In the genomic region with DNA sequence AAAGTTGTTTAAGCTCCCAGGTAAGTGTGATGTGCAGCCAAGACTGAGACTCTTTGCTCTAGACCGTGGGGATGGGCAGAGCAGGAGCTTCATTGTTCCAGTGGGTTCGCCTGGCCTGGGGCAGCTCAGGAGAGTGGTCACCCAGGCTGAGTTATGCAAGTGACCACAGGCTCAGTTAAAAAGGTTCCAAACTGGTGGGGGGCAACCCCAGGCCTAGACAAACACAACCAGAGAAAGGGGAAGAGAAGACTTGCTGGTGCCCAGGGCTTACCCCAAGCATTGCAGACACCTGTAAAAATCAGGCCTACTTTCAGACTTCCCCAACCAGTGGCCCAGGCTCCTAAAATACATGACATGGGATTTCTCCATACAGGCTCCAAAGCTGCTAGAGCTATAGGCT, we compare ENCODE assay signal across 18 cellular contexts. TPM values are rescaled to one million over a fixed set of nuclear protein-coding genes. Genes with fewer than 3 reads are reported as not detected.
DNase-seq lines count a peak whose midpoint lies in the region; ATAC-seq and TF ChIP-seq lines count a peak whose summit lies in the region.
"Had no signal": no experiment of that assay in that cellular context is flagged by ENCODE, and none has a peak within 500 bp of the region (broad histone marks: within the 10 kb centered on the region; RNA-seq: fewer than 3 reads in every experiment).

No MANE protein-coding gene starts in this region.

- peaks cover 34% of the 10 kb centered on the region for H3F3A ChIP-seq in MM.1S (ENCODE audit: insufficient read depth, low read length)
- peaks cover 4% of the 10 kb centered on the region for H3F3A ChIP-seq in neural progenitor cell (ENCODE audit: low read depth)

- no TSS peak for BruUV-seq in Caco-2 (replicated peaks; lab: Mats Ljungman, UMichigan)

- H3K9me3 Mint-ChIP-seq in Caco-2 (ENCODE audit: unreplicated experiment) (no peaks in the 10 kb centered on the region), chondrocyte (ENCODE audit: low read depth) (no peaks in the 10 kb centered on the region), neural progenitor cell (peaks cover 24% of the 10 kb centered on the region)
- H3K9me3 Mint-ChIP-seq in stimulated activated memory B cell treated with anti-CD40 and anti-IgM and Interleukin-4, amounts not matched to agents 10 μg/mL and 1 μg/mL and 100 μg/mL, for 72 hours: peaks cover 11% of the 10 kb centered on the region

- H3K9ac ChIP-seq in MM.1S (ENCODE audit: low read length) (peak overlapping the region; percentile 48; the same call in 1 of the 2 replicates), neural progenitor cell (no peak overlapping the region)

- peak; percentile 36 for ATAC-seq in stimulated activated memory B cell treated with anti-CD40 and anti-IgM and Interleukin-4, amounts not matched to agents 10 μg/mL and 1 μg/mL and 100 μg/mL, for 72 hours
- ATAC-seq in GM21381 (IDR thresholded peaks at IDR 0.05; ENCODE audit: unreplicated experiment): no peak
- ATAC-seq: activated CD8-positive, alpha-beta T cell treated with anti-CD3 and anti-CD28 coated beads, Interleukin-2, amount 10 ng/mL, durations not matched to agents 7 days and 5 days had no signal

- H3K4me3 ChIP-seq in Caco-2 (ENCODE audit: low read depth, low read length) (no peak overlapping the region), MM.1S (ENCODE audit: low read length) (no peak overlapping the region), neural progenitor cell (no peak overlapping the region)

- H3K9me3 ChIP-seq in Caco-2 (no peaks in the 10 kb centered on the region), MM.1S (replicated peaks; ENCODE audit: insufficient read depth, low read length) (no peaks in the 10 kb centered on the region), neural progenitor cell (ENCODE audit: low read depth) (no peaks in the 10 kb centered on the region)
- H3K9me3 ChIP-seq: neutrophil had no signal

- no peaks in the 10 kb centered on the region for H3K27me3 Mint-ChIP-seq in Caco-2 (ENCODE audit: insufficient read depth, unreplicated experiment)
- no peaks in the 10 kb centered on the region for H3K27me3 Mint-ChIP-seq in chondrocyte (ENCODE audit: low read depth)
- no peaks in the 10 kb centered on the region for H3K27me3 Mint-ChIP-seq in stimulated activated memory B cell treated with anti-CD40 and anti-IgM and Interleukin-4, amounts not matched to agents 10 μg/mL and 1 μg/mL and 100 μg/mL, for 72 hours
- no peaks in the 10 kb centered on the region for H3K27me3 Mint-ChIP-seq in neural progenitor cell (ENCODE audit: insufficient read depth, low read depth)

- intact Hi-C loops in Caco-2 (cut with micrococcal nuclease; ENCODE audit: unreplicated experiment): no loop called here

- POLR2A ChIA-PET in Caco-2 (lab: Charles Lee): no interaction called here

- no peak overlapping the region for H2AFZ ChIP-seq in MM.1S (ENCODE audit: low read length)
- no peak overlapping the region for H2AFZ ChIP-seq in neural progenitor cell (replicated peaks)

- peaks cover 97% of the 10 kb centered on the region for H3K79me2 ChIP-seq in MM.1S (ENCODE audit: low read length)
- peaks cover 80% of the 10 kb centered on the region for H3K79me2 ChIP-seq in neural progenitor cell (ENCODE audit: low read depth)

- peak overlapping the region; percentile 82; the same call in 1 of the 2 replicates for H3K27ac ChIP-seq in MM.1S (ENCODE audit: low read length)
- H3K27ac ChIP-seq in neural progenitor cell: no peak overlapping the region
- H3K27ac ChIP-seq: neutrophil had no signal

- H3K4me1 ChIP-seq in Caco-2 (peaks cover 68% of the 10 kb centered on the region), MM.1S (ENCODE audit: low read length) (peaks cover 56% of the 10 kb centered on the region), neural progenitor cell (peaks cover 31% of the 10 kb centered on the region)

- CTCF ChIA-PET in Caco-2 (lab: Charles Lee): no interaction called here

- H3K9me2 ChIP-seq in MM.1S (replicated peaks; ENCODE audit: insufficient read depth, low read length): no peaks in the 10 kb centered on the region

- H3K36me3 ChIP-seq in Caco-2 (ENCODE audit: control insufficient read depth, insufficient read depth, low read length): peaks cover 4% of the 10 kb centered on the region; the same call in 1 of the 2 replicates
- peaks cover 14% of the 10 kb centered on the region for H3K36me3 ChIP-seq in MM.1S (replicated peaks; ENCODE audit: insufficient read depth, low read length)
- no peaks in the 10 kb centered on the region for H3K36me3 ChIP-seq in neural progenitor cell
- H3K36me3 ChIP-seq: neutrophil had no signal

- H3K4me2 ChIP-seq in MM.1S (ENCODE audit: low read depth, low read length) (peak overlapping the region; percentile 69), neural progenitor cell (no peak overlapping the region)

- no peaks in the 10 kb centered on the region for H3K27me3 ChIP-seq in Caco-2 (replicated peaks; ENCODE audit: control insufficient read depth, insufficient read depth, low read length)
- H3K27me3 ChIP-seq in MM.1S (replicated peaks; ENCODE audit: insufficient read depth, low read length): no peaks in the 10 kb centered on the region
- no peaks in the 10 kb centered on the region for H3K27me3 ChIP-seq in neural progenitor cell
- H3K27me3 ChIP-seq: neutrophil had no signal

- H3K4me1 Mint-ChIP-seq in Caco-2 (ENCODE audit: low read depth, unreplicated experiment) (peaks cover 60% of the 10 kb centered on the region), chondrocyte (ENCODE audit: low read depth) (peaks cover 40% of the 10 kb centered on the region), neural progenitor cell (peaks cover 38% of the 10 kb centered on the region)
- peaks cover 25% of the 10 kb centered on the region for H3K4me1 Mint-ChIP-seq in stimulated activated memory B cell treated with anti-CD40 and anti-IgM and Interleukin-4, amounts not matched to agents 10 μg/mL and 1 μg/mL and 100 μg/mL, for 72 hours

- peaks cover 5% of the 10 kb centered on the region; the same call in 1 of the 2 replicates for H4K20me1 ChIP-seq in MM.1S (ENCODE audit: insufficient read depth, low read length)
- no peaks in the 10 kb centered on the region for H4K20me1 ChIP-seq in neural progenitor cell (ENCODE audit: low read depth)

- peaks cover 42% of the 10 kb centered on the region for H3K36me3 Mint-ChIP-seq in Caco-2 (ENCODE audit: insufficient read depth, unreplicated experiment)
- H3K36me3 Mint-ChIP-seq in chondrocyte (ENCODE audit: low read depth): peaks cover 25% of the 10 kb centered on the region
- H3K36me3 Mint-ChIP-seq in stimulated activated memory B cell treated with anti-CD40 and anti-IgM and Interleukin-4, amounts not matched to agents 10 μg/mL and 1 μg/mL and 100 μg/mL, for 72 hours: peaks cover 37% of the 10 kb centered on the region
- peaks cover 39% of the 10 kb centered on the region for H3K36me3 Mint-ChIP-seq in neural progenitor cell

- H3K27ac Mint-ChIP-seq in Caco-2 (ENCODE audit: unreplicated experiment) (peak overlapping the region; percentile 48), chondrocyte (ENCODE audit: unreplicated experiment) (peak overlapping the region; percentile 99), neural progenitor cell (no peak overlapping the region)
- no peak overlapping the region for H3K27ac Mint-ChIP-seq in stimulated activated memory B cell treated with anti-CD40 and anti-IgM and Interleukin-4, amounts not matched to agents 10 μg/mL and 1 μg/mL and 100 μg/mL, for 72 hours
- H3K27ac Mint-ChIP-seq: activated CD8-positive, alpha-beta T cell treated with anti-CD3 and anti-CD28 coated beads, Interleukin-2, amount 10 ng/mL, durations not matched to agents 7 days and 5 days; activated T-helper 1 cell treated with anti-CD3 and anti-CD28 coated beads, Interleukin-12 subunit alpha, Interleukin-12 subunit beta, Interleukin-2, Interleukin-4 antibody, amounts not matched to agents 30 ng/mL and 10 ng/mL and 1 ng/mL, durations not matched to agents 14 hours and 24 hours and 36 hours had no signal

- no peak overlapping the region for H3K4me3 Mint-ChIP-seq in Caco-2 (ENCODE audit: unreplicated experiment)
- no peak overlapping the region for H3K4me3 Mint-ChIP-seq in chondrocyte (ENCODE audit: unreplicated experiment)
- no peak overlapping the region for H3K4me3 Mint-ChIP-seq in stimulated activated memory B cell treated with anti-CD40 and anti-IgM and Interleukin-4, amounts not matched to agents 10 μg/mL and 1 μg/mL and 100 μg/mL, for 72 hours
- no peak overlapping the region for H3K4me3 Mint-ChIP-seq in neural progenitor cell
- H3K4me3 Mint-ChIP-seq: activated CD8-positive, alpha-beta T cell treated with anti-CD3 and anti-CD28 coated beads, Interleukin-2, amount 10 ng/mL, durations not matched to agents 7 days and 5 days; activated T-helper 1 cell treated with anti-CD3 and anti-CD28 coated beads, Interleukin-12 subunit alpha, Interleukin-12 subunit beta, Interleukin-2, Interleukin-4 antibody, amounts not matched to agents 30 ng/mL and 10 ng/mL and 1 ng/mL, durations not matched to agents 14 hours and 24 hours and 36 hours had no signal

- TF ChIP-seq CTCF in Caco-2 (IDR thresholded peaks at IDR 0.05; ENCODE audit: insufficient read depth in 1 of 2, low read depth in 1 of 2, low read length in 1 of 2, severe bottlenecking in 1 of 2, unreplicated experiment in 1 of 2) (no peak), MM.1S (IDR thresholded peaks at IDR 0.05; ENCODE audit: low read length) (no peak), chondrocyte (IDR thresholded peaks at IDR 0.05) (no peak), neural progenitor cell (IDR thresholded peaks at IDR 0.05) (no peak)

- DNase-seq in Caco-2 (no peak), MM.1S (no peak), chondrocyte (ENCODE audit: low spot score) (no peak), neural progenitor cell (ENCODE audit: low spot score) (no peak), DMS79 treated with DMSO at 0.1 percent for 48 hours (lab: John Stamatoyannopoulos, UW) (no peak), putamen (ENCODE audit: low spot score) (no peak)
- DNase-seq: activated CD8-positive, alpha-beta T cell treated with anti-CD3 and anti-CD28 coated beads, Interleukin-2, amount 10 ng/mL, durations not matched to agents 7 days and 5 days; AML-193; cortex of kidney; erythroblast; islet precursor cell; KG1; NCI-H1436; stimulated activated CD4-positive, alpha-beta T cell treated with anti-CD3 and anti-CD28 coated beads, Interleukin-4, amount 100 ng/mL, for 24 hours had no signal

RNA-seq across cellular contexts. Expression of a gene that starts 21.6 kb away (rescaled TPM):
- total RNA-seq in Caco-2 (2022) (106 and 123 TPM in 2 replicates), chondrocyte (217 to 294 TPM (median 223 TPM) in 3 replicates), neural progenitor cell (ENCODE audit: low replicate concordance) (9.9 and 10.7 TPM in 2 replicates)

Comparison
In these comparisons a context has a peak if more than half of its experiments do, and no peak if none do; other contexts are left out.
1. H3K27ac Mint-ChIP-seq: peak in Caco-2 (single experiment) and chondrocyte (single experiment); none in stimulated activated memory B cell treated with anti-CD40 and anti-IgM and Interleukin-4, amounts not matched to agents 10 μg/mL and 1 μg/mL and 100 μg/mL, for 72 hours (single experiment) and neural progenitor cell (single experiment).